In genomic region chr4:139126898-139127297, GRCh38 we compare ENCODE assay signal across 29 cellular contexts.
"Had no signal": no experiment of that assay in that cellular context is flagged by ENCODE, and none has a peak within 500 bp of the region (broad histone marks: within the 10 kb centered on the region; RNA-seq: fewer than 3 reads in every experiment).

No MANE protein-coding gene starts in this region.

- H3K9me3 ChIP-seq: esophagus squamous epithelium, heart right ventricle, left ventricle myocardium inferior, lower lobe of right lung, ovary, psoas muscle, thoracic aorta, tibial nerve, upper lobe of left lung had no signal

- H3K36me3 Mint-ChIP-seq: stimulated activated naive B cell treated with anti-CD40 and anti-IgM and Interleukin-4, amounts not matched to agents 10 μg/mL and 1 μg/mL and 100 μg/mL, for 72 hours had no signal

- H3K9me3 Mint-ChIP-seq: effector memory CD8-positive, alpha-beta T cell; naive thymus-derived CD8-positive, alpha-beta T cell; nephron progenitor cell; stimulated activated naive B cell treated with anti-CD40 and anti-IgM and Interleukin-4, amounts not matched to agents 10 μg/mL and 1 μg/mL and 100 μg/mL, for 72 hours; stimulated activated naive CD8-positive, alpha-beta T cell treated with anti-CD3 and anti-CD28 coated beads, Interleukin-15, Interleukin-2, amounts not matched to agents 100 ng/mL and 50 ng/mL, for 24 hours had no signal

- H3K4me3 ChIP-seq: esophagus squamous epithelium, heart right ventricle, left ventricle myocardium inferior, lower lobe of right lung, ovary, psoas muscle, skin epidermis, thoracic aorta, tibial nerve, upper lobe of left lung had no signal

- FAIRE-seq: endometrium, islet of Langerhans, urothelium cell line had no signal

- H3K4me3 Mint-ChIP-seq: effector memory CD8-positive, alpha-beta T cell; naive thymus-derived CD8-positive, alpha-beta T cell; nephron progenitor cell; stimulated activated naive B cell treated with anti-CD40 and anti-IgM and Interleukin-4, amounts not matched to agents 10 μg/mL and 1 μg/mL and 100 μg/mL, for 72 hours; stimulated activated naive CD8-positive, alpha-beta T cell treated with anti-CD3 and anti-CD28 coated beads, Interleukin-15, Interleukin-2, amounts not matched to agents 100 ng/mL and 50 ng/mL, for 24 hours had no signal

- H3K36me3 ChIP-seq: ovary had no signal

- H3K27me3 ChIP-seq: esophagus squamous epithelium, heart right ventricle, ovary, tibial nerve, upper lobe of left lung had no signal

- H3K27ac ChIP-seq: esophagus squamous epithelium, heart right ventricle, left ventricle myocardium inferior, lower lobe of right lung, ovary, psoas muscle, skin epidermis, thoracic aorta, tibial nerve, upper lobe of left lung had no signal

- H3K4me1 ChIP-seq: heart right ventricle, lower lobe of right lung, psoas muscle, tibial nerve, upper lobe of left lung had no signal

- H3K4me1 Mint-ChIP-seq: nephron progenitor cell; stimulated activated naive B cell treated with anti-CD40 and anti-IgM and Interleukin-4, amounts not matched to agents 10 μg/mL and 1 μg/mL and 100 μg/mL, for 72 hours had no signal

- H3K27me3 Mint-ChIP-seq: effector memory CD8-positive, alpha-beta T cell; stimulated activated naive B cell treated with anti-CD40 and anti-IgM and Interleukin-4, amounts not matched to agents 10 μg/mL and 1 μg/mL and 100 μg/mL, for 72 hours; stimulated activated naive CD8-positive, alpha-beta T cell treated with anti-CD3 and anti-CD28 coated beads, Interleukin-15, Interleukin-2, amounts not matched to agents 100 ng/mL and 50 ng/mL, for 24 hours had no signal

- DNase-seq: cortex of kidney; effector memory CD8-positive, alpha-beta T cell; erythroblast; esophagus squamous epithelium; foreskin melanocyte; glutamatergic neuron; heart right ventricle; hippocampal formation; left cardiac atrium; left ventricle myocardium inferior; lower lobe of right lung; naive thymus-derived CD8-positive, alpha-beta T cell; nephron progenitor cell; nucleus accumbens; ovary; posterior cingulate gyrus; psoas muscle; right cardiac atrium; stimulated activated CD4-positive, alpha-beta T cell treated with anti-CD3 and anti-CD28 coated beads, Interleukin-15, amount 100 ng/mL, for 24 hours; stimulated activated CD4-positive, alpha-beta T cell treated with anti-CD3 and anti-CD28 coated beads, Interleukin-2, amount 100 ng/mL, for 48 hours; stimulated activated naive B cell treated with anti-CD40 and anti-IgM and Interleukin-4, amounts not matched to agents 10 μg/mL and 1 μg/mL and 100 μg/mL, for 72 hours; upper lobe of left lung had no signal

- ATAC-seq: effector memory CD8-positive, alpha-beta T cell; heart right ventricle; left cardiac atrium; lower lobe of right lung; naive thymus-derived CD8-positive, alpha-beta T cell; psoas muscle; right cardiac atrium; stimulated activated naive B cell treated with anti-CD40 and anti-IgM and Interleukin-4, amounts not matched to agents 10 μg/mL and 1 μg/mL and 100 μg/mL, for 72 hours had no signal

- H3K27ac Mint-ChIP-seq: naive thymus-derived CD8-positive, alpha-beta T cell; nephron progenitor cell; stimulated activated naive B cell treated with anti-CD40 and anti-IgM and Interleukin-4, amounts not matched to agents 10 μg/mL and 1 μg/mL and 100 μg/mL, for 72 hours; stimulated activated naive CD8-positive, alpha-beta T cell treated with anti-CD3 and anti-CD28 coated beads, Interleukin-15, Interleukin-2, amounts not matched to agents 100 ng/mL and 50 ng/mL, for 24 hours had no signal
